Comparison of ENCODE assay signal across 8 cellular contexts in the genomic region with DNA sequence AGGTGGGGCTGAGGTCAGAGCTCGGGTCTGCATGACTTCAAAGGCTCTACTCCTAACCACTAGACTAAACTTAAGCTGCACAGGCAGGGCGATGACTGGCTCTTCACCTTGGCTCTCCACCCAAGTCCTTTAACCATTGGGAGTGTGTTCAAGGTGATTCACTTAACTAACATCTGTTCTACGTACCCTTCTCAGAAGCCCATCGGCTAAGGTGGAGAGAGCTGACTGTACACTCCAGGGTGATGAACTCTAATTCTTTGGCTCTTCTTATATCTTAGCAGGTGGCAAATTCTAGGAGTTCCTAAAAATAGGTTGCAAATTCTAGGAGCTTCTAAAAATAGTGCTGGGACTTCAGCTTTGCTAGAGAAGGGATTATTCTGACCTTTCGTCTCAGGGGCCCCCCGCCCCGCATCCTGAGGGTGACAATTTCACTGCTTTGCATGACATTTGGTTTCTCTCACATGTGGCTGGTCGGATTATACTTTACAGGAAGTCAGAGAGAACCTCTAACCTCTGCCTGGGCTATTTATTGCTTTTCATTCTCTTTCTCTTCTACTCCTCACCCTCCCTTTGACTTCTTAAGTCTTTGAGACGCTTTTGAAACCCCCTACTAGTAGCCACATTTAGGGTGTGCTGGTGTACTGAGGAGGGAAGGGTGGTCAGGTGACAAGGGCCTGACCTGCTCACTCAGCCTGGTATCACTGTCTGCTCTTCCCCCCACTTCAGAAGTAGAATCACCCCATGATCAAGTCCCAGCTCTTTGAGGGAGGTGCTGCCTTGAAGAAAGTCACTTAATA. TPM values are rescaled to one million over a fixed set of nuclear protein-coding genes. Genes with fewer than 3 reads are reported as not detected.
DNase-seq lines count a peak whose midpoint lies in the region; ATAC-seq and TF ChIP-seq lines count a peak whose summit lies in the region.

No MANE protein-coding gene starts in this region.

- peaks cover 7 to 33% of the 10 kb centered on the region in 2 experiments; a peak in 3 of 4 replicates for H3K4me1 ChIP-seq in HCT116 (ENCODE audit: control insufficient read depth in 1 of 2, insufficient read depth in 2 of 2, low read length in 2 of 2)
- peaks cover 15% of the 10 kb centered on the region for H3K4me1 ChIP-seq in effector memory CD4-positive, alpha-beta T cell (ENCODE audit: control insufficient read depth, insufficient read depth, low read length, poor library complexity, severe bottlenecking)

- POLR2A ChIA-PET in HCT116 (lab: Charles Lee) = interaction anchor here (1.3 kb wide), 2 partner anchors 12 to 55 kb away, joined by 3 to 4 read pairs; a partner anchor contains a TSS

- H3K4me3 ChIP-seq in HCT116 (replicated peaks in 1 of 2; ENCODE audit: low read depth in 1 of 2, low read length in 2 of 2) = no peak overlapping the region
- H3K4me3 ChIP-seq in effector memory CD4-positive, alpha-beta T cell (ENCODE audit: insufficient read depth, low read depth, low read length, poor library complexity, severe bottlenecking) = peak overlapping the region; percentile 0

- H3K36me3 ChIP-seq in HCT116 (ENCODE audit: control insufficient read depth in 1 of 2, insufficient read depth in 2 of 2, low read length in 2 of 2) = no peaks in the 10 kb centered on the region
- no peaks in the 10 kb centered on the region for H3K36me3 ChIP-seq in effector memory CD4-positive, alpha-beta T cell (ENCODE audit: control insufficient read depth, insufficient read depth, low read length)

- RAD21 ChIA-PET in HCT116 (lab: Charles Lee; ENCODE audit: low non-redundant PET in 1 of 2, low total read pairs in 2 of 2, uncharacterized antibody in 2 of 2, unreplicated experiment in 2 of 2) = interaction anchor here in 1 of 2 experiments (1.0 kb wide), 1 partner anchor 81 kb away, joined by 3 read pairs; no protein-coding TSS in a partner anchor

- peak overlapping the region; percentile 46 for H2AFZ ChIP-seq in HCT116 (ENCODE audit: low read depth, low read length, poor library complexity, severe bottlenecking)

- DNase-seq in HCT116 (ENCODE audit: low read depth, low spot score) (no peak), mucosa of gallbladder (ENCODE audit: low spot score) (no peak), NCI-H774 (lab: John Stamatoyannopoulos, UW) (no peak), COLO829 (ENCODE audit: low spot score) (no peak), GDM1 (lab: John Stamatoyannopoulos, UW) (no peak)
- peak; percentile 77 for DNase-seq in NK-92 treated with Interleukin-12 subunit alpha and Interleukin-12 subunit beta, amount 100 ng/mL, for 24 hours (lab: John Stamatoyannopoulos, UW)
- DNase-seq in effector memory CD4-positive, alpha-beta T cell = no peak

- H4K20me1 ChIP-seq in HCT116 (ENCODE audit: insufficient read depth) = no peaks in the 10 kb centered on the region

- CTCF ChIA-PET in HCT116 (lab: Charles Lee) = interaction anchor here (1.4 to 2.5 kb wide), 3 partner anchors 19 to 160 kb away, joined by 3 to 7 read pairs (median 7); no protein-coding TSS in a partner anchor

- intact Hi-C loops in HCT116 (cut with micrococcal nuclease) = no loop called here

- H3K9ac ChIP-seq in HCT116 (ENCODE audit: low read length) = no peak overlapping the region

- TF ChIP-seq POLR2A in HCT116 (IDR thresholded peaks at IDR 0.05; ENCODE audit: borderline replicate concordance, extremely low read depth, insufficient read depth, insufficient read length) = no peak

- no peak for TF ChIP-seq CTCF in HCT116 (IDR thresholded peaks at IDR 0.05 in 2 of 3, conservative IDR thresholded peaks at IDR 0.05 in 1 of 3; ENCODE audit: borderline replicate concordance in 1 of 3, insufficient read depth in 1 of 3, low read depth in 2 of 3, low read length in 2 of 3)

- BruUV-seq in HCT116 (replicated peaks; lab: Mats Ljungman, UMichigan) = no TSS peak

- no peaks in the 10 kb centered on the region for H3K9me2 ChIP-seq in HCT116 (ENCODE audit: insufficient read depth)

- H3K79me2 ChIP-seq in HCT116 (ENCODE audit: insufficient read depth, low read length) = no peaks in the 10 kb centered on the region

- H3K9me3 ChIP-seq in HCT116 (ENCODE audit: control insufficient read depth in 1 of 2, insufficient read depth in 1 of 2, low read depth in 1 of 2, low read length in 2 of 2) = no peaks in the 10 kb centered on the region
- H3K9me3 ChIP-seq in effector memory CD4-positive, alpha-beta T cell (ENCODE audit: control insufficient read depth, low read length) = no peaks in the 10 kb centered on the region

- TF ChIP-seq RAD21 in HCT116 (IDR thresholded peaks at IDR 0.05; ENCODE audit: low read depth) = no peak

- no peak overlapping the region for H3K27ac ChIP-seq in HCT116 (ENCODE audit: low read depth, low read length)
- H3K27ac ChIP-seq in effector memory CD4-positive, alpha-beta T cell (ENCODE audit: insufficient read depth, low read length, poor library complexity, severe bottlenecking) = peak overlapping the region; percentile 6

- no peaks in the 10 kb centered on the region for H3K27me3 ChIP-seq in HCT116 (ENCODE audit: insufficient read depth, low read length)
- H3K27me3 ChIP-seq in effector memory CD4-positive, alpha-beta T cell (replicated peaks; ENCODE audit: control insufficient read depth, insufficient read depth, low read length, poor library complexity, severe bottlenecking) = no peaks in the 10 kb centered on the region

- ATAC-seq in GM18499 (IDR thresholded peaks at IDR 0.05; ENCODE audit: insufficient read depth, unreplicated experiment) = peak; percentile 79
- ATAC-seq in HCT116 = peak; percentile 46

- peak overlapping the region; percentile 32 for H3K4me2 ChIP-seq in HCT116 (ENCODE audit: low read length)

TF ChIP-seq in HCT116, 20 proteins besides CTCF, POLR2A, EP300 and RAD21:
- TF ChIP-seq FOSL1 (IDR thresholded peaks at IDR 0.05; ENCODE audit: low read depth) (no peak; the same call in 1 of the 2 replicates), CEBPB (IDR thresholded peaks at IDR 0.05; ENCODE audit: low read depth) (no peak), SRF (IDR thresholded peaks at IDR 0.05; ENCODE audit: low read depth) (no peak), JUND (IDR thresholded peaks at IDR 0.05) (0 out of 2 replicates have a peak, but pooled peaks have one; percentile 20), EZH2 (IDR thresholded peaks at IDR 0.05) (no peak), EZH2phosphoT487 (IDR thresholded peaks at IDR 0.05; ENCODE audit: borderline replicate concordance) (no peak), SP1 (IDR thresholded peaks at IDR 0.05; ENCODE audit: low read depth) (peak; percentile 41; the same call in 1 of the 2 replicates), SIN3A (IDR thresholded peaks at IDR 0.05; ENCODE audit: low read depth) (no peak), ZNF274 (IDR thresholded peaks at IDR 0.05; ENCODE audit: low read depth, low read length) (no peak), ELF1 (IDR thresholded peaks at IDR 0.05; ENCODE audit: borderline replicate concordance, low read depth) (no peak), EGR1 (IDR thresholded peaks at IDR 0.05; ENCODE audit: low read depth) (no peak)
- TF ChIP-seq, protein P1, sequence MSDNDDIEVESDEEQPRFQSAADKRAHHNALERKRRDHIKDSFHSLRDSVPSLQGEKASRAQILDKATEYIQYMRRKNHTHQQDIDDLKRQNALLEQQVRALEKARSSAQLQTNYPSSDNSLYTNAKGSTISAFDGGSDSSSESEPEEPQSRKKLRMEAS (IDR thresholded peaks at IDR 0.05) = no peak
- TF ChIP-seq, protein P2, sequence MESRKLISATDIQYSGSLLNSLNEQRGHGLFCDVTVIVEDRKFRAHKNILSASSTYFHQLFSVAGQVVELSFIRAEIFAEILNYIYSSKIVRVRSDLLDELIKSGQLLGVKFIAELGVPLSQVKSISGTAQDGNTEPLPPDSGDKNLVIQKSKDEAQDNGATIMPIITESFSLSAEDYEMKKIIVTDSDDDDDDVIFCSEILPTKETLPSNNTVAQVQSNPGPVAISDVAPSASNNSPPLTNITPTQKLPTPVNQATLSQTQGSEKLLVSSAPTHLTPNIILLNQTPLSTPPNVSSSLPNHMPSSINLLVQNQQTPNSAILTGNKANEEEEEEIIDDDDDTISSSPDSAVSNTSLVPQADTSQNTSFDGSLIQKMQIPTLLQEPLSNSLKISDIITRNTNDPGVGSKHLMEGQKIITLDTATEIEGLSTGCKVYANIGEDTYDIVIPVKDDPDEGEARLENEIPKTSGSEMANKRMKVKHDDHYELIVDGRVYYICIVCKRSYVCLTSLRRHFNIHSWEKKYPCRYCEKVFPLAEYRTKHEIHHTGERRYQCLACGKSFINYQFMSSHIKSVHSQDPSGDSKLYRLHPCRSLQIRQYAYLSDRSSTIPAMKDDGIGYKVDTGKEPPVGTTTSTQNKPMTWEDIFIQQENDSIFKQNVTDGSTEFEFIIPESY (IDR thresholded peaks at IDR 0.05; ENCODE audit: extremely low read depth, insufficient replicate concordance, low read length) = no peak
- TF ChIP-seq, protein P3, sequence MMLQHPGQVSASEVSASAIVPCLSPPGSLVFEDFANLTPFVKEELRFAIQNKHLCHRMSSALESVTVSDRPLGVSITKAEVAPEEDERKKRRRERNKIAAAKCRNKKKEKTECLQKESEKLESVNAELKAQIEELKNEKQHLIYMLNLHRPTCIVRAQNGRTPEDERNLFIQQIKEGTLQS (IDR thresholded peaks at IDR 0.05) = no peak

RNA-seq across cellular contexts. Expression of a gene that starts 55.5 kb away (rescaled TPM):
- total RNA-seq in HCT116 (2021; ENCODE audit: unreplicated experiment) (3.4 TPM), mucosa of gallbladder (16.9 TPM)
- 1.3 and 2.6 TPM in 2 replicates for polyA plus RNA-seq in HCT116 (2012)
